8 cellular contexts compared by ENCODE assay signal in the genomic region with DNA sequence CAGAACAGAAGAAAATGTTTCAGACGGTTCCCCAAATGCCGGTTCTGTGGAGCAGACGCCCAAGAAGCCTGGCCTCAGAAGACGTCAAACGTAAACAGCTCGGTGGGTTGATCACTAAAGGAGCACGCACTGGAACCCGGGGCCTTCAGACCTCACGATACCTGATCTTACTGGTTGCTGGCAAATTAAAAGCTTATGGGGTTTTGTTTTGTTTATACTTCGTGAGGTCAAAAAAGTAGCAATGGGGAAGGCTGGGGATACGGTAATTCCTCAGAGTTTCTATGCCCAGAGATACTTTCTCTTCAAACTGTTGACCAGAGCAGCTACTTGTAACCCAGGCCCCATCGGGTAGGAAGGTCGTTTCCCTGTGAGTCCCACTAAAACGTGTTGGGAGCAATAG. TPM values are rescaled to one million over a fixed set of nuclear protein-coding genes. Genes with fewer than 3 reads are reported as not detected.
A peak's percentile ranks its signal among the peaks of the same experiment; 100 is the strongest.
DNase-seq lines count a peak whose midpoint lies in the region; ATAC-seq and TF ChIP-seq lines count a peak whose summit lies in the region.

No MANE protein-coding gene starts in this region.

- peaks cover 29% of the 10 kb centered on the region for H3K36me3 ChIP-seq in CD8-positive, alpha-beta T cell (ENCODE audit: insufficient read depth, low read length)
- no peaks in the 10 kb centered on the region for H3K36me3 ChIP-seq in iPS DF 6.9 (ENCODE audit: control insufficient read depth, insufficient read depth, low read length)

- no CpG with 5 or more reads among the region's 14 CpGs for WGBS in iPS DF 6.9 (ENCODE audit: insufficient coverage, insufficient read length)

- DNase-seq in CD8-positive, alpha-beta T cell, result peak in 2 of 7 experiments; percentile 39 to 44
- DNase-seq in HT1080 (ENCODE audit: low read depth) (peak; percentile 42), iPS DF 6.9 (ENCODE audit: low read depth, low spot score) (no peak), NCI-H446 treated with DMSO at 0.1 percent for 48 hours (lab: John Stamatoyannopoulos, UW) (no peak), A172 (ENCODE audit: low spot score) (no peak)
- no peak for DNase-seq in activated T-helper 1 cell treated with anti-CD3 and anti-CD28 coated beads, Interleukin-12 subunit alpha, Interleukin-12 subunit beta, Interleukin-2, Interleukin-4 antibody, amounts not matched to agents 30 ng/mL and 10 ng/mL and 1 ng/mL, durations not matched to agents 14 hours and 24 hours and 36 hours (ENCODE audit: low spot score)
- DNase-seq in stimulated activated CD4-positive, alpha-beta T cell treated with anti-CD3 and anti-CD28 coated beads, Interleukin-1b, Interleukin-23, amount 100 ng/mL, for 48 hours, result peak; percentile 23

- H3K4me1 Mint-ChIP-seq in CD8-positive, alpha-beta T cell (ENCODE audit: low read depth), result peaks cover 56% of the 10 kb centered on the region
- H3K4me1 Mint-ChIP-seq in activated T-helper 1 cell treated with anti-CD3 and anti-CD28 coated beads, Interleukin-12 subunit alpha, Interleukin-12 subunit beta, Interleukin-2, Interleukin-4 antibody, amounts not matched to agents 30 ng/mL and 10 ng/mL and 1 ng/mL, durations not matched to agents 14 hours and 24 hours and 36 hours (ENCODE audit: low read depth), result peaks cover 61% of the 10 kb centered on the region

- intact Hi-C loops in CD8-positive, alpha-beta T cell (cut with DNase I, micrococcal nuclease), result loop anchor here (5.0 to 10.0 kb wide), 4 partner anchors 93 to 1994 kb away; a partner anchor contains a TSS
- intact Hi-C loops in activated T-helper 1 cell treated with anti-CD3 and anti-CD28 coated beads, Interleukin-12 subunit alpha, Interleukin-12 subunit beta, Interleukin-2, Interleukin-4 antibody, amounts not matched to agents 30 ng/mL and 10 ng/mL and 1 ng/mL, durations not matched to agents 14 hours and 24 hours and 36 hours (cut with micrococcal nuclease), result loop anchor here (5.0 to 10.0 kb wide), 6 partner anchors 72 to 1994 kb away; a partner anchor contains a TSS

- H3K27me3 ChIP-seq in CD8-positive, alpha-beta T cell (ENCODE audit: insufficient read depth, low read length), result no peaks in the 10 kb centered on the region
- H3K27me3 ChIP-seq in iPS DF 6.9 (ENCODE audit: control insufficient read depth, insufficient read depth, low read length), result 0 out of 2 replicates have a peak, but pooled peaks cover 2% of the 10 kb centered on the region

- no peaks in the 10 kb centered on the region for H3K9me3 ChIP-seq in CD8-positive, alpha-beta T cell (ENCODE audit: low read length)
- no peaks in the 10 kb centered on the region for H3K9me3 ChIP-seq in iPS DF 6.9 (ENCODE audit: control insufficient read depth, insufficient read depth, low read length)

- POLR2A ChIA-PET in CD8-positive, alpha-beta T cell (lab: Charles Lee), result interaction anchor here (0.8 to 14.5 kb wide), 7 partner anchors 6 to 361 kb away, joined by 3 to 339 read pairs (median 43); a partner anchor contains a TSS

- no peak for TF ChIP-seq CTCF in CD8-positive, alpha-beta T cell (IDR thresholded peaks at IDR 0.05)

- CTCF ChIA-PET in CD8-positive, alpha-beta T cell (lab: Charles Lee), result interaction anchor here (0.9 to 2.8 kb wide), 5 partner anchors 10 to 73 kb away, joined by 3 to 23 read pairs (median 5); a partner anchor contains a TSS

- ATAC-seq in CD8-positive, alpha-beta T cell, result no peak
- no peak for ATAC-seq in HG03439 (IDR thresholded peaks at IDR 0.05; ENCODE audit: unreplicated experiment)

- H3K27ac ChIP-seq in CD8-positive, alpha-beta T cell (ENCODE audit: low read depth, low read length), result peak overlapping the region; percentile 97
- no peak overlapping the region for H3K27ac ChIP-seq in iPS DF 6.9 (ENCODE audit: low read length)

- peak overlapping the region; percentile 96 for H3K4me3 ChIP-seq in CD8-positive, alpha-beta T cell (ENCODE audit: low read depth, low read length)
- H3K4me3 ChIP-seq in iPS DF 6.9 (ENCODE audit: low read length), result peak overlapping the region; percentile 18; the same call in 1 of the 2 replicates

- peak overlapping the region; percentile 98 for H3K27ac Mint-ChIP-seq in CD8-positive, alpha-beta T cell
- peak overlapping the region; percentile 97 for H3K27ac Mint-ChIP-seq in activated T-helper 1 cell treated with anti-CD3 and anti-CD28 coated beads, Interleukin-12 subunit alpha, Interleukin-12 subunit beta, Interleukin-2, Interleukin-4 antibody, amounts not matched to agents 30 ng/mL and 10 ng/mL and 1 ng/mL, durations not matched to agents 14 hours and 24 hours and 36 hours

- H3K4me3 Mint-ChIP-seq in CD8-positive, alpha-beta T cell, result peak overlapping the region; percentile 98
- H3K4me3 Mint-ChIP-seq in activated T-helper 1 cell treated with anti-CD3 and anti-CD28 coated beads, Interleukin-12 subunit alpha, Interleukin-12 subunit beta, Interleukin-2, Interleukin-4 antibody, amounts not matched to agents 30 ng/mL and 10 ng/mL and 1 ng/mL, durations not matched to agents 14 hours and 24 hours and 36 hours, result peak overlapping the region; percentile 98

- H3K9me3 Mint-ChIP-seq in CD8-positive, alpha-beta T cell, result no peaks in the 10 kb centered on the region
- H3K9me3 Mint-ChIP-seq in activated T-helper 1 cell treated with anti-CD3 and anti-CD28 coated beads, Interleukin-12 subunit alpha, Interleukin-12 subunit beta, Interleukin-2, Interleukin-4 antibody, amounts not matched to agents 30 ng/mL and 10 ng/mL and 1 ng/mL, durations not matched to agents 14 hours and 24 hours and 36 hours, result no peaks in the 10 kb centered on the region

- peaks cover 49% of the 10 kb centered on the region for H3K4me1 ChIP-seq in CD8-positive, alpha-beta T cell (ENCODE audit: insufficient read depth, low read length)
- H3K4me1 ChIP-seq in iPS DF 6.9 (ENCODE audit: control insufficient read depth, insufficient read depth, low read length), result peaks cover 4% of the 10 kb centered on the region; the same call in 1 of the 2 replicates

- peaks cover 69% of the 10 kb centered on the region for H3K36me3 Mint-ChIP-seq in CD8-positive, alpha-beta T cell
- peaks cover 45% of the 10 kb centered on the region for H3K36me3 Mint-ChIP-seq in activated T-helper 1 cell treated with anti-CD3 and anti-CD28 coated beads, Interleukin-12 subunit alpha, Interleukin-12 subunit beta, Interleukin-2, Interleukin-4 antibody, amounts not matched to agents 30 ng/mL and 10 ng/mL and 1 ng/mL, durations not matched to agents 14 hours and 24 hours and 36 hours (ENCODE audit: low read depth)

- no peaks in the 10 kb centered on the region for H3K27me3 Mint-ChIP-seq in CD8-positive, alpha-beta T cell (ENCODE audit: low read depth)
- no peaks in the 10 kb centered on the region for H3K27me3 Mint-ChIP-seq in activated T-helper 1 cell treated with anti-CD3 and anti-CD28 coated beads, Interleukin-12 subunit alpha, Interleukin-12 subunit beta, Interleukin-2, Interleukin-4 antibody, amounts not matched to agents 30 ng/mL and 10 ng/mL and 1 ng/mL, durations not matched to agents 14 hours and 24 hours and 36 hours (ENCODE audit: insufficient read depth)

RNA-seq across cellular contexts. Expression of a gene that starts 1.7 kb away (rescaled TPM):
- total RNA-seq in CD8-positive, alpha-beta T cell, result 100 to 1,000 TPM; 240 to 245 TPM
- total RNA-seq in HT1080 (2014; rRNA removed; shearing (Covaris generic)), result 18.9 and 24.0 TPM in 2 replicates
- polyA plus RNA-seq in HT1080 (2015; cell fraction: cytosol; rRNA removed), result 16.8 and 18.8 TPM in 2 replicates
- 24.8 and 27.6 TPM in 2 replicates for polyA plus RNA-seq in HT1080 (2015; cell fraction: nucleus; rRNA removed)
- total RNA-seq in activated T-helper 1 cell treated with anti-CD3 and anti-CD28 coated beads, Interleukin-12 subunit alpha, Interleukin-12 subunit beta, Interleukin-2, Interleukin-4 antibody, amounts not matched to agents 30 ng/mL and 10 ng/mL and 1 ng/mL, durations not matched to agents 14 hours and 24 hours and 36 hours, result 54.8 and 61.9 TPM in 2 replicates
- 18.1 and 20.0 TPM in 2 replicates for total RNA-seq in A172 (2014; rRNA removed; shearing (Covaris generic))

RNA-seq across cellular contexts. Expression of a gene that starts 22.9 kb away (rescaled TPM):
- 1 to 10 TPM in 1 of 2 experiments, under 1 TPM in 1; 0.68 to 1.7 TPM for total RNA-seq in CD8-positive, alpha-beta T cell
- 0.37 and 0.73 TPM in 2 replicates for total RNA-seq in HT1080 (2014; rRNA removed; shearing (Covaris generic))
- polyA plus RNA-seq in HT1080 (2015; cell fraction: cytosol; rRNA removed), result 0.41 and 0.94 TPM in 2 replicates
- polyA plus RNA-seq in HT1080 (2015; cell fraction: nucleus; rRNA removed), result 1.2 and 3.3 TPM in 2 replicates
- 7.9 and 8.9 TPM in 2 replicates for total RNA-seq in activated T-helper 1 cell treated with anti-CD3 and anti-CD28 coated beads, Interleukin-12 subunit alpha, Interleukin-12 subunit beta, Interleukin-2, Interleukin-4 antibody, amounts not matched to agents 30 ng/mL and 10 ng/mL and 1 ng/mL, durations not matched to agents 14 hours and 24 hours and 36 hours
- 0.57 and 0.84 TPM in 2 replicates for total RNA-seq in A172 (2014; rRNA removed; shearing (Covaris generic))

Comparison
In these comparisons a context has a peak if more than half of its experiments do, and no peak if none do; other contexts are left out.
1. DNase-seq: peak in HT1080 (single experiment) and stimulated activated CD4-positive, alpha-beta T cell treated with anti-CD3 and anti-CD28 coated beads, Interleukin-1b, Interleukin-23, amount 100 ng/mL, for 48 hours (single experiment); none in activated T-helper 1 cell treated with anti-CD3 and anti-CD28 coated beads, Interleukin-12 subunit alpha, Interleukin-12 subunit beta, Interleukin-2, Interleukin-4 antibody, amounts not matched to agents 30 ng/mL and 10 ng/mL and 1 ng/mL, durations not matched to agents 14 hours and 24 hours and 36 hours (single experiment), iPS DF 6.9 (single experiment), NCI-H446 treated with DMSO at 0.1 percent for 48 hours (single experiment) and A172 (single experiment).